Comparison of ENCODE assay signal across 8 cellular contexts in the genomic region with DNA sequence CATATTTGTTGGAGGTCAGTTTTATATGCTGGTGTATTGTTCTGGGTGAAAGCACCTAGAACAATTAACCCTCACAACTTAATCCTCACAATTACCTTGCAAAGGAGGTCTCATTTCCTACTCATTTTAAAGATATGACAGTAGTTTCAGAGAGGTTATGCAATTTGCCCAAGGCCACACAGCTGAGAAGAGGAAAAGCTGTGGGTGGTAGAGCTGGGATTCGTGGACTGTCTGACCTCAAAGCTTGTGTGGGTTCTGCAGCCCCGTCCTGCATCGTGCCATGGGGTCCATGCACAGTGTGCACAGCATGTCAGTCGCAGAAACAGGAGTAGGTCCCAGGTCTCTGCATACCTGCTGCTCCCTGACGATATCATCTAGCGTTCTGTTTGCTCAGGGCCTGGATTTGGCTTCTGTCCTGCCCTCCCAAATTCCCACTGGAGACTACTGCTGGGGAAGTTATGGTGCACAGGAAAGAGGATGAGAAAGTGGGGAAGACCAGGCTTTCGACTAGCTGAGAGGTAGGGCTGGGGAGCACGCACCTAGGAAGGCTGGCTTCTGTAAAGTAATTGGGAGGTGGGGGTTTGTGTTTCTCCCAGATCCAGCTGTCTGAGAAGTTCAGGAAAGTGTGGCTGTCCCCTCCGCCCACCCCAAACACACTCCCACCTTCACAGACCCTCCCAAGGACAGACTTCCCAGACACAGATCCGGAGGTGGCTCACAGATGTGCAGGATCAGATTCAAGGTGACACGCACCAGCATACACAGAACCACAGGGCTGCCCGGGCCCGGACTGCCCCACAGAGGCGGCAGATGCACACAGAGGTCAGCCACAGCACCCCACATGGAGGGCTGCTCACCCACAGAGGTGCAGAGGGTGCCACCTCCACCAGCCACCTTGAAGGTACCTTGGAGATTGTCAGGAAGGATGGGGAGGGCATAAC. TPM values are rescaled to one million over a fixed set of nuclear protein-coding genes. Genes with fewer than 3 reads are reported as not detected.
DNase-seq lines count a peak whose midpoint lies in the region; ATAC-seq, FAIRE-seq and TF ChIP-seq lines count a peak whose summit lies in the region.

No MANE protein-coding gene starts in this region.

- H3K27ac ChIP-seq in BLaER1 (no peak overlapping the region), HUES6 (ENCODE audit: low read depth, low read length) (no peak overlapping the region)

- peaks cover 4% of the 10 kb centered on the region for H3K36me3 Mint-ChIP-seq in chondrocyte (ENCODE audit: low read depth)
- no peaks in the 10 kb centered on the region for H3K36me3 Mint-ChIP-seq in natural killer cell treated with Interleukin-12 subunit alpha and Interleukin-12 subunit beta and Interleukin-15 and Interleukin-18, amount 100 ng/mL, for 72 hours

- H3K36me3 ChIP-seq in BLaER1 (no peaks in the 10 kb centered on the region), HUES6 (ENCODE audit: control insufficient read depth, insufficient read depth, low read length) (no peaks in the 10 kb centered on the region)

- peaks cover 27% of the 10 kb centered on the region for H3K4me1 Mint-ChIP-seq in chondrocyte (ENCODE audit: low read depth)
- H3K4me1 Mint-ChIP-seq in natural killer cell treated with Interleukin-12 subunit alpha and Interleukin-12 subunit beta and Interleukin-15 and Interleukin-18, amount 100 ng/mL, for 72 hours (ENCODE audit: low read depth in 2 of 2): peaks cover 0 to 9% of the 10 kb centered on the region in 2 donors

- ATAC-seq in natural killer cell treated with Interleukin-12 subunit alpha and Interleukin-12 subunit beta and Interleukin-15 and Interleukin-18, amount 100 ng/mL, for 72 hours: no peak
- ATAC-seq in HG02759 (IDR thresholded peaks at IDR 0.05; ENCODE audit: unreplicated experiment): no peak

- H3K4me3 ChIP-seq in BLaER1 (no peak overlapping the region), HUES6 (ENCODE audit: low read depth, low read length) (peak overlapping the region; percentile 55; the same call in 1 of the 2 replicates), lower leg skin (ENCODE audit: low read depth, poor library complexity, severe bottlenecking) (no peak overlapping the region)

- H3K9ac ChIP-seq in BLaER1 (no peak overlapping the region), HUES6 (ENCODE audit: low read length) (no peak overlapping the region)

- WGBS in lower leg skin, 2 donors: 85 to 87% methylated on average over 13 to 14 of the region's 14 CpGs

- no peak for TF ChIP-seq CTCF in chondrocyte (IDR thresholded peaks at IDR 0.05)
- no peak for TF ChIP-seq CTCF in lower leg skin (IDR thresholded peaks at IDR 0.05)

- no peak for TF ChIP-seq POLR2A in lower leg skin (IDR thresholded peaks at IDR 0.05)

- peak overlapping the region; percentile 90 for H3K4me3 Mint-ChIP-seq in chondrocyte (ENCODE audit: unreplicated experiment)
- H3K4me3 Mint-ChIP-seq in natural killer cell treated with Interleukin-12 subunit alpha and Interleukin-12 subunit beta and Interleukin-15 and Interleukin-18, amount 100 ng/mL, for 72 hours: peak overlapping the region; percentile 29

- intact Hi-C loops in lower leg skin (cut with DNase I; ENCODE audit: low total_unique reads): no loop called here

- no peaks in the 10 kb centered on the region for H3K9me3 Mint-ChIP-seq in chondrocyte (ENCODE audit: low read depth)
- H3K9me3 Mint-ChIP-seq in natural killer cell treated with Interleukin-12 subunit alpha and Interleukin-12 subunit beta and Interleukin-15 and Interleukin-18, amount 100 ng/mL, for 72 hours: no peaks in the 10 kb centered on the region

- FAIRE-seq in RCC 7860 (lab: Jason Lieb, UNC): no peak

- H3K4me1 ChIP-seq in BLaER1: peaks cover 10% of the 10 kb centered on the region
- H3K4me1 ChIP-seq in HUES6 (ENCODE audit: control insufficient read depth, insufficient read depth, low read length): peaks cover 19% of the 10 kb centered on the region

- no peaks in the 10 kb centered on the region for H4K20me1 ChIP-seq in BLaER1

- H3K27me3 ChIP-seq in BLaER1: peaks cover 41% of the 10 kb centered on the region
- peaks cover 3% of the 10 kb centered on the region; the same call in 1 of the 2 replicates for H3K27me3 ChIP-seq in HUES6 (ENCODE audit: control insufficient read depth, insufficient read depth, low read length)

- H3K4me2 ChIP-seq in BLaER1: peak overlapping the region; percentile 99; the same call in 1 of the 2 replicates

- H3K27ac Mint-ChIP-seq in chondrocyte (ENCODE audit: unreplicated experiment): no peak overlapping the region
- no peak overlapping the region for H3K27ac Mint-ChIP-seq in natural killer cell treated with Interleukin-12 subunit alpha and Interleukin-12 subunit beta and Interleukin-15 and Interleukin-18, amount 100 ng/mL, for 72 hours

- H3K9me3 ChIP-seq in BLaER1: no peaks in the 10 kb centered on the region
- no peaks in the 10 kb centered on the region for H3K9me3 ChIP-seq in HUES6 (ENCODE audit: control insufficient read depth, insufficient read depth, low read depth, low read length)

- no peaks in the 10 kb centered on the region for H3K27me3 Mint-ChIP-seq in chondrocyte (ENCODE audit: low read depth)
- H3K27me3 Mint-ChIP-seq in natural killer cell treated with Interleukin-12 subunit alpha and Interleukin-12 subunit beta and Interleukin-15 and Interleukin-18, amount 100 ng/mL, for 72 hours: peaks cover 39 to 43% of the 10 kb centered on the region in 2 donors

- DNase-seq in chondrocyte (ENCODE audit: low spot score): no peak
- DNase-seq in natural killer cell treated with Interleukin-12 subunit alpha and Interleukin-12 subunit beta and Interleukin-15 and Interleukin-18, amount 100 ng/mL, for 72 hours (ENCODE audit: low spot score): no peak
- no peak for DNase-seq in RCC 7860 (ENCODE audit: low spot score)
- no peak for DNase-seq in lower leg skin (ENCODE audit: low spot score in 2 of 2)
- no peak for DNase-seq in stimulated activated naive CD4-positive, alpha-beta T cell (lab: John Stamatoyannopoulos, UW)

RNA-seq across cellular contexts. Expression of a gene that starts 2.0 kb away (rescaled TPM):
- total RNA-seq in chondrocyte (62.7 to 67.2 TPM (median 66.0 TPM) in 3 replicates), lower leg skin (10 to 100 TPM in 3 of 4 donors, 1 to 10 TPM in 1; 9.1 to 31.6 (median 19.1) TPM)
- under 1 TPM; 0.21 to 0.89 TPM for total RNA-seq in natural killer cell treated with Interleukin-12 subunit alpha and Interleukin-12 subunit beta and Interleukin-15 and Interleukin-18, amount 100 ng/mL, for 72 hours

RNA-seq across cellular contexts. Expression of a gene that starts 13.6 kb away (rescaled TPM):
- total RNA-seq in chondrocyte (29.2 to 32.4 TPM (median 29.9 TPM) in 3 replicates), lower leg skin (10 to 100 TPM; 11.3 to 45.1 (median 15.2) TPM)
- total RNA-seq in natural killer cell treated with Interleukin-12 subunit alpha and Interleukin-12 subunit beta and Interleukin-15 and Interleukin-18, amount 100 ng/mL, for 72 hours: 10 to 100 TPM; 30.1 to 60.8 TPM

RNA-seq across cellular contexts. Expression of a gene that starts 23.0 kb away (rescaled TPM):
- total RNA-seq in chondrocyte: 6.4 to 8.3 TPM (median 7.2 TPM) in 3 replicates
- 1 to 10 TPM; 4.2 to 6.9 TPM for total RNA-seq in natural killer cell treated with Interleukin-12 subunit alpha and Interleukin-12 subunit beta and Interleukin-15 and Interleukin-18, amount 100 ng/mL, for 72 hours
- 1 to 10 TPM; 2.7 to 5.8 (median 4.2) TPM for total RNA-seq in lower leg skin

Comparison
In these comparisons a context has a peak if more than half of its experiments do, and no peak if none do; other contexts are left out.
1. RNA of a gene that starts 2.0 kb away (total RNA-seq): 62.7 to 67.2 TPM in chondrocyte and 9.1 to 31.6 TPM in lower leg skin; 0.21 to 0.89 TPM in natural killer cell treated with Interleukin-12 subunit alpha and Interleukin-12 subunit beta and Interleukin-15 and Interleukin-18, amount 100 ng/mL, for 72 hours; every median in the first group is over 4 times any median in the second.